Comparison of ENCODE assay signal across 29 cellular contexts in genomic region chrX:120291211-120291610, GRCh38.
"Had no signal": no experiment of that assay in that cellular context is flagged by ENCODE, and none has a peak within 500 bp of the region (broad histone marks: within the 10 kb centered on the region; RNA-seq: fewer than 3 reads in every experiment).

No MANE protein-coding gene starts in this region.

- H3K27me3 ChIP-seq: ascending aorta, cardiac muscle cell had no signal

- H3K4me3 Mint-ChIP-seq: activated CD4-positive, alpha-beta memory T cell treated with anti-CD3 and anti-CD28 coated beads, Interleukin-2, amount 10 ng/mL, durations not matched to agents 7 days and 5 days; activated CD4-positive, alpha-beta T cell treated with anti-CD3 and anti-CD28 coated beads for 36 hours; activated CD4-positive, alpha-beta T cell treated with anti-CD3 and anti-CD28 coated beads, Interleukin-2, amount 10 ng/mL, durations not matched to agents 24 days and 14 days; activated naive CD4-positive, alpha-beta T cell treated with anti-CD3 and anti-CD28 coated beads, Interleukin-2, amount 10 ng/mL, durations not matched to agents 7 days and 5 days; activated naive CD8-positive, alpha-beta T cell treated with anti-CD3 and anti-CD28 coated beads, Interleukin-2, amount 10 ng/mL, durations not matched to agents 7 days and 5 days; activated T-cell treated with anti-CD3 and anti-CD28 coated beads, Interleukin-2, amount 50 U/mL, for 24 hours; activated T-cell treated with anti-CD3 and anti-CD28 coated beads, Interleukin-2, amount 50 U/mL, for 72 hours; brain; central memory CD8-positive, alpha-beta T cell; dendritic cell treated with granulocyte-macrophage colony-stimulating factor and Interleukin-4, amounts not matched to agents 40 ng/mL and 50 ng/mL, for 4 days; endodermal cell had no signal

- H3K9me3 ChIP-seq: ascending aorta, breast epithelium had no signal

- H3K27me3 Mint-ChIP-seq: activated CD4-positive, alpha-beta memory T cell treated with anti-CD3 and anti-CD28 coated beads, Interleukin-2, amount 10 ng/mL, durations not matched to agents 7 days and 5 days; activated CD4-positive, alpha-beta T cell treated with anti-CD3 and anti-CD28 coated beads for 36 hours; activated CD4-positive, alpha-beta T cell treated with anti-CD3 and anti-CD28 coated beads, Interleukin-2, amount 10 ng/mL, durations not matched to agents 24 days and 14 days; activated naive CD4-positive, alpha-beta T cell treated with anti-CD3 and anti-CD28 coated beads, Interleukin-2, amount 10 ng/mL, durations not matched to agents 7 days and 5 days; activated naive CD8-positive, alpha-beta T cell treated with anti-CD3 and anti-CD28 coated beads, Interleukin-2, amount 10 ng/mL, durations not matched to agents 7 days and 5 days; central memory CD8-positive, alpha-beta T cell; dendritic cell treated with granulocyte-macrophage colony-stimulating factor and Interleukin-4, amounts not matched to agents 40 ng/mL and 50 ng/mL, for 4 days had no signal

- DNase-seq: activated CD4-positive, alpha-beta memory T cell treated with anti-CD3 and anti-CD28 coated beads, Interleukin-2, amount 10 ng/mL, durations not matched to agents 7 days and 5 days; activated CD4-positive, alpha-beta T cell treated with anti-CD3 and anti-CD28 coated beads for 36 hours; activated CD4-positive, alpha-beta T cell treated with anti-CD3 and anti-CD28 coated beads, Interleukin-2, amount 10 ng/mL, durations not matched to agents 24 days and 14 days; activated CD4-positive, alpha-beta T cell treated with anti-CD3 and anti-CD28 coated beads, Interleukin-2, amount 50 U/mL, for 4 hours; activated CD4-positive, CD25-positive, alpha-beta regulatory T cell; activated CD4-positive, CD25-positive, alpha-beta regulatory T cell treated with anti-CD3 and anti-CD28 coated beads, Interleukin-2, amount 50 U/mL, for 72 hours; activated CD8-positive, alpha-beta memory T cell treated with anti-CD3 and anti-CD28 coated beads, Interleukin-2, amount 50 U/mL, for 48 hours; activated gamma-delta T cell; activated naive CD4-positive, alpha-beta T cell; activated naive CD4-positive, alpha-beta T cell treated with anti-CD3 and anti-CD28 coated beads, Interleukin-2, amount 10 ng/mL, durations not matched to agents 7 days and 5 days; activated naive CD8-positive, alpha-beta T cell treated with anti-CD3 and anti-CD28 coated beads, Interleukin-2, amount 10 ng/mL, durations not matched to agents 7 days and 5 days; activated T-cell treated with anti-CD3 and anti-CD28 coated beads for 4 hours; activated T-cell treated with anti-CD3 and anti-CD28 coated beads, Interleukin-2, amount 50 U/mL, for 24 hours; activated T-cell treated with anti-CD3 and anti-CD28 coated beads, Interleukin-2, amount 50 U/mL, for 72 hours; dorsolateral prefrontal cortex; effector memory CD4-positive, alpha-beta T cell; endodermal cell; foreskin fibroblast; head of caudate nucleus; hippocampal formation had no signal

- H3K9me3 Mint-ChIP-seq: activated CD4-positive, alpha-beta memory T cell treated with anti-CD3 and anti-CD28 coated beads, Interleukin-2, amount 10 ng/mL, durations not matched to agents 7 days and 5 days; activated CD4-positive, alpha-beta T cell treated with anti-CD3 and anti-CD28 coated beads, Interleukin-2, amount 10 ng/mL, durations not matched to agents 24 days and 14 days; activated naive CD4-positive, alpha-beta T cell treated with anti-CD3 and anti-CD28 coated beads, Interleukin-2, amount 10 ng/mL, durations not matched to agents 7 days and 5 days; activated naive CD4-positive, alpha-beta T cell treated with anti-CD3 and anti-CD28 coated beads, Interleukin-2, amount 50 U/mL, for 72 hours; activated naive CD8-positive, alpha-beta T cell treated with anti-CD3 and anti-CD28 coated beads, Interleukin-2, amount 10 ng/mL, durations not matched to agents 7 days and 5 days; activated T-cell treated with anti-CD3 and anti-CD28 coated beads, Interleukin-2, amount 50 U/mL, for 24 hours; central memory CD8-positive, alpha-beta T cell; dendritic cell treated with granulocyte-macrophage colony-stimulating factor and Interleukin-4, amounts not matched to agents 40 ng/mL and 50 ng/mL, for 4 days had no signal

- ATAC-seq: activated CD4-positive, alpha-beta T cell treated with anti-CD3 and anti-CD28 coated beads for 36 hours; activated naive CD4-positive, alpha-beta T cell treated with anti-CD3 and anti-CD28 coated beads, Interleukin-2, amount 50 U/mL, for 72 hours; activated T-cell treated with anti-CD3 and anti-CD28 coated beads, Interleukin-2, amount 50 U/mL, for 72 hours; esophagus mucosa had no signal

- H3K27ac ChIP-seq: ascending aorta, breast epithelium, cardiac muscle cell, coronary artery, dorsolateral prefrontal cortex had no signal

- H3K4me1 ChIP-seq: ascending aorta, breast epithelium had no signal

- H3K36me3 Mint-ChIP-seq: activated naive CD4-positive, alpha-beta T cell treated with anti-CD3 and anti-CD28 coated beads, Interleukin-2, amount 10 ng/mL, durations not matched to agents 7 days and 5 days; activated naive CD4-positive, alpha-beta T cell treated with anti-CD3 and anti-CD28 coated beads, Interleukin-2, amount 50 U/mL, for 72 hours; activated naive CD8-positive, alpha-beta T cell treated with anti-CD3 and anti-CD28 coated beads, Interleukin-2, amount 10 ng/mL, durations not matched to agents 7 days and 5 days; brain had no signal

- H3K36me3 ChIP-seq: ascending aorta, breast epithelium, cardiac muscle cell had no signal

- H3K4me3 ChIP-seq: ascending aorta, breast epithelium, cardiac muscle cell, coronary artery, dorsolateral prefrontal cortex had no signal

- H3K27ac Mint-ChIP-seq: activated CD4-positive, alpha-beta memory T cell treated with anti-CD3 and anti-CD28 coated beads, Interleukin-2, amount 10 ng/mL, durations not matched to agents 7 days and 5 days; activated CD4-positive, alpha-beta T cell treated with anti-CD3 and anti-CD28 coated beads for 36 hours; activated CD4-positive, alpha-beta T cell treated with anti-CD3 and anti-CD28 coated beads, Interleukin-2, amount 10 ng/mL, durations not matched to agents 24 days and 14 days; activated naive CD4-positive, alpha-beta T cell treated with anti-CD3 and anti-CD28 coated beads, Interleukin-2, amount 10 ng/mL, durations not matched to agents 7 days and 5 days; activated naive CD4-positive, alpha-beta T cell treated with anti-CD3 and anti-CD28 coated beads, Interleukin-2, amount 50 U/mL, for 72 hours; activated naive CD8-positive, alpha-beta T cell treated with anti-CD3 and anti-CD28 coated beads, Interleukin-2, amount 10 ng/mL, durations not matched to agents 7 days and 5 days; activated T-cell treated with anti-CD3 and anti-CD28 coated beads, Interleukin-2, amount 50 U/mL, for 24 hours; activated T-cell treated with anti-CD3 and anti-CD28 coated beads, Interleukin-2, amount 50 U/mL, for 72 hours; dendritic cell treated with granulocyte-macrophage colony-stimulating factor and Interleukin-4, amounts not matched to agents 40 ng/mL and 50 ng/mL, for 4 days; endodermal cell had no signal
